Comparison of ENCODE assay signal across 18 cellular contexts in genomic region chr12:105677672-105678071, GRCh38.
"Had no signal": no experiment of that assay in that cellular context is flagged by ENCODE, and none has a peak within 500 bp of the region (broad histone marks: within the 10 kb centered on the region; RNA-seq: fewer than 3 reads in every experiment).

No MANE protein-coding gene starts in this region.

- H3K9me3 Mint-ChIP-seq: activated CD4-positive, alpha-beta memory T cell treated with anti-CD3 and anti-CD28 coated beads, Interleukin-2, amount 10 ng/mL, durations not matched to agents 7 days and 5 days; activated T-helper 1 cell treated with anti-CD3 and anti-CD28 coated beads, Interleukin-12 subunit alpha, Interleukin-12 subunit beta, Interleukin-2, Interleukin-4 antibody, amounts not matched to agents 30 ng/mL and 10 ng/mL and 1 ng/mL, durations not matched to agents 14 hours and 24 hours and 36 hours; dendritic cell treated with granulocyte-macrophage colony-stimulating factor and Interleukin-4, amounts not matched to agents 40 ng/mL and 50 ng/mL, for 4 days; stimulated activated memory B cell treated with anti-CD40 and anti-IgM and Interleukin-4, amounts not matched to agents 10 μg/mL and 1 μg/mL and 100 μg/mL, for 72 hours had no signal

- H3K4me3 Mint-ChIP-seq: activated CD4-positive, alpha-beta memory T cell treated with anti-CD3 and anti-CD28 coated beads, Interleukin-2, amount 10 ng/mL, durations not matched to agents 7 days and 5 days; activated naive CD8-positive, alpha-beta T cell; activated T-helper 1 cell treated with anti-CD3 and anti-CD28 coated beads, Interleukin-12 subunit alpha, Interleukin-12 subunit beta, Interleukin-2, Interleukin-4 antibody, amounts not matched to agents 30 ng/mL and 10 ng/mL and 1 ng/mL, durations not matched to agents 14 hours and 24 hours and 36 hours; dendritic cell treated with granulocyte-macrophage colony-stimulating factor and Interleukin-4, amounts not matched to agents 40 ng/mL and 50 ng/mL, for 4 days; naive thymus-derived CD4-positive, alpha-beta T cell; neural crest cell; stimulated activated memory B cell treated with anti-CD40 and anti-IgM and Interleukin-4, amounts not matched to agents 10 μg/mL and 1 μg/mL and 100 μg/mL, for 72 hours; WTC11 had no signal

- H3K36me3 Mint-ChIP-seq: activated naive CD8-positive, alpha-beta T cell; naive thymus-derived CD4-positive, alpha-beta T cell; stimulated activated memory B cell treated with anti-CD40 and anti-IgM and Interleukin-4, amounts not matched to agents 10 μg/mL and 1 μg/mL and 100 μg/mL, for 72 hours; WTC11 had no signal

- H3K27ac Mint-ChIP-seq: activated CD4-positive, alpha-beta memory T cell treated with anti-CD3 and anti-CD28 coated beads, Interleukin-2, amount 10 ng/mL, durations not matched to agents 7 days and 5 days; activated naive CD8-positive, alpha-beta T cell; activated T-helper 1 cell treated with anti-CD3 and anti-CD28 coated beads, Interleukin-12 subunit alpha, Interleukin-12 subunit beta, Interleukin-2, Interleukin-4 antibody, amounts not matched to agents 30 ng/mL and 10 ng/mL and 1 ng/mL, durations not matched to agents 14 hours and 24 hours and 36 hours; dendritic cell treated with granulocyte-macrophage colony-stimulating factor and Interleukin-4, amounts not matched to agents 40 ng/mL and 50 ng/mL, for 4 days; naive thymus-derived CD4-positive, alpha-beta T cell; stimulated activated memory B cell treated with anti-CD40 and anti-IgM and Interleukin-4, amounts not matched to agents 10 μg/mL and 1 μg/mL and 100 μg/mL, for 72 hours; WTC11 had no signal

- DNase-seq: activated CD4-positive, alpha-beta memory T cell treated with anti-CD3 and anti-CD28 coated beads, Interleukin-2, amount 10 ng/mL, durations not matched to agents 7 days and 5 days; activated gamma-delta T cell treated with Interleukin-2 at 50 U/mL for 16 hours; amygdala; effector CD4-positive, alpha-beta T cell; erythroblast; foreskin keratinocyte; naive thymus-derived CD4-positive, alpha-beta T cell; occipital lobe; small intestine; stimulated activated CD4-positive, alpha-beta T cell treated with anti-CD3 and anti-CD28 coated beads, Interleukin-2, amount 100 ng/mL, for 24 hours; T-helper 9 cell; transverse colon had no signal

- H3K27me3 Mint-ChIP-seq: activated CD4-positive, alpha-beta memory T cell treated with anti-CD3 and anti-CD28 coated beads, Interleukin-2, amount 10 ng/mL, durations not matched to agents 7 days and 5 days; dendritic cell treated with granulocyte-macrophage colony-stimulating factor and Interleukin-4, amounts not matched to agents 40 ng/mL and 50 ng/mL, for 4 days had no signal

- H3K4me1 Mint-ChIP-seq: activated CD4-positive, alpha-beta memory T cell treated with anti-CD3 and anti-CD28 coated beads, Interleukin-2, amount 10 ng/mL, durations not matched to agents 7 days and 5 days; naive thymus-derived CD4-positive, alpha-beta T cell; neural crest cell; stimulated activated memory B cell treated with anti-CD40 and anti-IgM and Interleukin-4, amounts not matched to agents 10 μg/mL and 1 μg/mL and 100 μg/mL, for 72 hours; WTC11 had no signal
